1 cellular context compared by ENCODE assay signal in genomic region chr14:21917699-21918436, GRCh38.
TF ChIP-seq lines count a peak whose summit lies in the region.

No MANE protein-coding gene starts in this region.

TF ChIP-seq in HCT116, 20 proteins besides CTCF, POLR2A, EP300 and RAD21 (continued from another document):
- TF ChIP-seq POLR2AphosphoS5 (IDR thresholded peaks at IDR 0.05; ENCODE audit: low read depth, low read length) (no peak), ATF3 (IDR thresholded peaks at IDR 0.05) (no peak), ELF1 (IDR thresholded peaks at IDR 0.05; ENCODE audit: borderline replicate concordance, low read depth) (no peak), SRF (IDR thresholded peaks at IDR 0.05; ENCODE audit: low read depth) (no peak)
